ENCODE assay signal across 13 cellular contexts in genomic region chr18:55243852-55244251, GRCh38.
DNase-seq lines count a peak whose midpoint lies in the region; ATAC-seq and TF ChIP-seq lines count a peak whose summit lies in the region.
"Had no signal": no experiment of that assay in that cellular context is flagged by ENCODE, and none has a peak within 500 bp of the region (broad histone marks: within the 10 kb centered on the region; RNA-seq: fewer than 3 reads in every experiment).

No MANE protein-coding gene starts in this region.

- H3K9me3 ChIP-seq in right lobe of liver (no peaks in the 10 kb centered on the region), T-helper 17 cell (ENCODE audit: control insufficient read depth, low read length, poor library complexity, severe bottlenecking) (no peaks in the 10 kb centered on the region)

- H3K36me3 Mint-ChIP-seq in GM23338 (ENCODE audit: low read depth) (peaks cover 4% of the 10 kb centered on the region; the same call in 2 of the 3 replicates), T-helper 17 cell (ENCODE audit: low read depth) (peaks cover 2% of the 10 kb centered on the region)
- H3K36me3 Mint-ChIP-seq in stimulated activated naive B cell treated with anti-CD40 and anti-IgM and Interleukin-4, amounts not matched to agents 10 μg/mL and 1 μg/mL and 100 μg/mL, for 72 hours = peaks cover 57 to 72% of the 10 kb centered on the region in 2 donors
- H3K36me3 Mint-ChIP-seq: activated naive CD8-positive, alpha-beta T cell treated with anti-CD3 and anti-CD28 coated beads, Interleukin-2, amount 10 ng/mL, durations not matched to agents 7 days and 5 days; natural killer cell had no signal

- TF ChIP-seq CTCF in GM23338 (conservative IDR thresholded peaks at IDR 0.05; ENCODE audit: low read depth in 2 of 2) (no peak), choroid plexus epithelial cell (conservative IDR thresholded peaks at IDR 0.05; ENCODE audit: low read depth, low read length) (no peak), right lobe of liver (IDR thresholded peaks at IDR 0.05) (no peak)

- intact Hi-C loops in right lobe of liver (cut with DNase I) = no loop called here

- H3K4me1 Mint-ChIP-seq in GM23338 = peaks cover 8% of the 10 kb centered on the region
- peaks cover 47 to 83% of the 10 kb centered on the region in 2 donors for H3K4me1 Mint-ChIP-seq in stimulated activated naive B cell treated with anti-CD40 and anti-IgM and Interleukin-4, amounts not matched to agents 10 μg/mL and 1 μg/mL and 100 μg/mL, for 72 hours
- H3K4me1 Mint-ChIP-seq in T-helper 17 cell = no peaks in the 10 kb centered on the region
- H3K4me1 Mint-ChIP-seq: activated CD4-positive, alpha-beta T cell treated with anti-CD3 and anti-CD28 coated beads for 36 hours; activated naive CD8-positive, alpha-beta T cell treated with anti-CD3 and anti-CD28 coated beads, Interleukin-2, amount 10 ng/mL, durations not matched to agents 7 days and 5 days; natural killer cell had no signal

- H3K27ac ChIP-seq in GM23338 (ENCODE audit: low read depth) (no peak overlapping the region), right lobe of liver (no peak overlapping the region)

- H3K27me3 Mint-ChIP-seq in GM23338 (ENCODE audit: insufficient read depth, low read depth, poor library complexity) (no peaks in the 10 kb centered on the region), T-helper 17 cell (no peaks in the 10 kb centered on the region)
- H3K27me3 Mint-ChIP-seq in stimulated activated naive B cell treated with anti-CD40 and anti-IgM and Interleukin-4, amounts not matched to agents 10 μg/mL and 1 μg/mL and 100 μg/mL, for 72 hours = no peaks in the 10 kb centered on the region
- H3K27me3 Mint-ChIP-seq: activated CD4-positive, alpha-beta T cell treated with anti-CD3 and anti-CD28 coated beads for 36 hours; activated naive CD8-positive, alpha-beta T cell treated with anti-CD3 and anti-CD28 coated beads, Interleukin-2, amount 10 ng/mL, durations not matched to agents 7 days and 5 days had no signal

- no peak for ATAC-seq in GM23338
- peak in 3 of 4 donors; percentile 14 to 53 (median 16) for ATAC-seq in right lobe of liver
- ATAC-seq in stimulated activated naive B cell treated with anti-CD40 and anti-IgM and Interleukin-4, amounts not matched to agents 10 μg/mL and 1 μg/mL and 100 μg/mL, for 72 hours (replicated peaks) = no peak
- no peak for ATAC-seq in T-helper 17 cell
- no peak for ATAC-seq in HG02610 (IDR thresholded peaks at IDR 0.05; ENCODE audit: unreplicated experiment)
- ATAC-seq: activated CD4-positive, alpha-beta T cell treated with anti-CD3 and anti-CD28 coated beads for 36 hours; natural killer cell had no signal

- H3K4me2 ChIP-seq in GM23338 = no peak overlapping the region

- H3K9me3 Mint-ChIP-seq in GM23338 = no peaks in the 10 kb centered on the region
- peaks cover 0 to 3% of the 10 kb centered on the region in 2 donors for H3K9me3 Mint-ChIP-seq in stimulated activated naive B cell treated with anti-CD40 and anti-IgM and Interleukin-4, amounts not matched to agents 10 μg/mL and 1 μg/mL and 100 μg/mL, for 72 hours
- H3K9me3 Mint-ChIP-seq: activated naive CD8-positive, alpha-beta T cell treated with anti-CD3 and anti-CD28 coated beads, Interleukin-2, amount 10 ng/mL, durations not matched to agents 7 days and 5 days; natural killer cell had no signal

- no peak for TF ChIP-seq POLR2A in right lobe of liver (IDR thresholded peaks at IDR 0.05)

- H3K36me3 ChIP-seq in GM23338 (ENCODE audit: insufficient read depth) (no peaks in the 10 kb centered on the region), right lobe of liver (no peaks in the 10 kb centered on the region)

- no peaks in the 10 kb centered on the region for H3K9me2 ChIP-seq in GM23338 (ENCODE audit: insufficient read depth)

- H3K79me2 ChIP-seq in GM23338 (replicated peaks; ENCODE audit: insufficient read depth) = no peaks in the 10 kb centered on the region

- no peaks in the 10 kb centered on the region for H3F3A ChIP-seq in GM23338 (replicated peaks; ENCODE audit: low read depth)

- no peaks in the 10 kb centered on the region for H3K27me3 ChIP-seq in GM23338 (ENCODE audit: insufficient read depth)
- no peaks in the 10 kb centered on the region for H3K27me3 ChIP-seq in right lobe of liver

- H4K20me1 ChIP-seq in GM23338 (replicated peaks; ENCODE audit: insufficient read depth) = no peaks in the 10 kb centered on the region

- H3K4me1 ChIP-seq in GM23338 (ENCODE audit: insufficient read depth) (peaks cover 11% of the 10 kb centered on the region; the same call in 1 of the 2 replicates), right lobe of liver (no peaks in the 10 kb centered on the region)

- H3K4me3 Mint-ChIP-seq in GM23338 (no peak overlapping the region), T-helper 17 cell (no peak overlapping the region)
- no peak overlapping the region for H3K4me3 Mint-ChIP-seq in stimulated activated naive B cell treated with anti-CD40 and anti-IgM and Interleukin-4, amounts not matched to agents 10 μg/mL and 1 μg/mL and 100 μg/mL, for 72 hours
- H3K4me3 Mint-ChIP-seq: activated CD4-positive, alpha-beta T cell treated with anti-CD3 and anti-CD28 coated beads for 36 hours; activated naive CD8-positive, alpha-beta T cell treated with anti-CD3 and anti-CD28 coated beads, Interleukin-2, amount 10 ng/mL, durations not matched to agents 7 days and 5 days; natural killer cell had no signal

- no peak overlapping the region for H3K4me3 ChIP-seq in GM23338
- H3K4me3 ChIP-seq in choroid plexus epithelial cell (ENCODE audit: low read depth, low read length) = no peak overlapping the region
- no peak overlapping the region for H3K4me3 ChIP-seq in right lobe of liver

- DNase-seq in GM23338 (ENCODE audit: low spot score) = no peak
- peak; percentile 80 for DNase-seq in choroid plexus epithelial cell (ENCODE audit: low read depth)
- DNase-seq in right lobe of liver = no peak
- DNase-seq in stimulated activated naive B cell treated with anti-CD40 and anti-IgM and Interleukin-4, amounts not matched to agents 10 μg/mL and 1 μg/mL and 100 μg/mL, for 72 hours = no peak
- DNase-seq in T-helper 17 cell = no peak
- no peak for DNase-seq in NCI-H2171 (lab: John Stamatoyannopoulos, UW)
- DNase-seq in HuH-7.5 (ENCODE audit: low spot score) = no peak
- DNase-seq: activated CD4-positive, alpha-beta T cell treated with anti-CD3 and anti-CD28 coated beads for 36 hours; activated naive CD8-positive, alpha-beta T cell treated with anti-CD3 and anti-CD28 coated beads, Interleukin-2, amount 10 ng/mL, durations not matched to agents 7 days and 5 days; natural killer cell; NCI-H2081; SHP77 had no signal

- H2AFZ ChIP-seq in GM23338 = no peak overlapping the region

- H3K27ac Mint-ChIP-seq in GM23338 (peak overlapping the region; percentile 77), T-helper 17 cell (no peak overlapping the region)
- peak overlapping the region; percentile 83 for H3K27ac Mint-ChIP-seq in stimulated activated naive B cell treated with anti-CD40 and anti-IgM and Interleukin-4, amounts not matched to agents 10 μg/mL and 1 μg/mL and 100 μg/mL, for 72 hours
- H3K27ac Mint-ChIP-seq: activated CD4-positive, alpha-beta T cell treated with anti-CD3 and anti-CD28 coated beads for 36 hours; activated naive CD8-positive, alpha-beta T cell treated with anti-CD3 and anti-CD28 coated beads, Interleukin-2, amount 10 ng/mL, durations not matched to agents 7 days and 5 days; natural killer cell had no signal

- 48% methylated on average over 6 of the region's 6 CpGs for WGBS in right lobe of liver (ENCODE audit: insufficient coverage, low coverage, low lambda C conversion rate, missing lambda C conversion rate)

Comparison
In these comparisons a context has a peak if more than half of its experiments do, and no peak if none do; other contexts are left out.
1. ATAC-seq: peak in right lobe of liver (3 of 4); none in GM23338 (single experiment), stimulated activated naive B cell treated with anti-CD40 and anti-IgM and Interleukin-4, amounts not matched to agents 10 μg/mL and 1 μg/mL and 100 μg/mL, for 72 hours (0 of 2), T-helper 17 cell (single experiment) and HG02610 (single experiment).